20 cellular contexts compared by ENCODE assay signal in genomic region chr7:25215694-25216335, GRCh38. TPM values are rescaled to one million over a fixed set of nuclear protein-coding genes. Genes with fewer than 3 reads are reported as not detected.
A peak's percentile ranks its signal among the peaks of the same experiment; 100 is the strongest.
DNase-seq lines count a peak whose midpoint lies in the region; ATAC-seq, FAIRE-seq and TF ChIP-seq lines count a peak whose summit lies in the region.
"Had no signal": no experiment of that assay in that cellular context is flagged by ENCODE, and none has a peak within 500 bp of the region (broad histone marks: within the 10 kb centered on the region; RNA-seq: fewer than 3 reads in every experiment).

No MANE protein-coding gene starts in this region.

- H3K27me3 Mint-ChIP-seq in activated CD8-positive, alpha-beta T cell treated with anti-CD3 and anti-CD28 coated beads, Interleukin-2, amount 10 ng/mL, durations not matched to agents 7 days and 5 days (ENCODE audit: low read depth), result peaks cover 10% of the 10 kb centered on the region
- peaks cover 17% of the 10 kb centered on the region for H3K27me3 Mint-ChIP-seq in activated CD8-positive, alpha-beta T cell treated with anti-CD3 and anti-CD28 coated beads for 36 hours
- H3K27me3 Mint-ChIP-seq in progenitor cell of endocrine pancreas, result peaks cover 4% of the 10 kb centered on the region
- H3K27me3 Mint-ChIP-seq in glutamatergic neuron (ENCODE audit: unreplicated experiment), result no peaks in the 10 kb centered on the region

- H3K4me3 Mint-ChIP-seq in activated CD8-positive, alpha-beta T cell treated with anti-CD3 and anti-CD28 coated beads, Interleukin-2, amount 10 ng/mL, durations not matched to agents 7 days and 5 days, result no peak overlapping the region
- no peak overlapping the region for H3K4me3 Mint-ChIP-seq in activated CD8-positive, alpha-beta T cell treated with anti-CD3 and anti-CD28 coated beads for 36 hours
- no peak overlapping the region for H3K4me3 Mint-ChIP-seq in progenitor cell of endocrine pancreas (ENCODE audit: low read depth)
- H3K4me3 Mint-ChIP-seq in glutamatergic neuron (ENCODE audit: unreplicated experiment), result no peak overlapping the region
- H3K4me3 Mint-ChIP-seq: activated CD4-positive, alpha-beta T cell treated with anti-CD3 and anti-CD28 coated beads for 36 hours; nephron had no signal

- no peak overlapping the region for H3K27ac Mint-ChIP-seq in activated CD8-positive, alpha-beta T cell treated with anti-CD3 and anti-CD28 coated beads, Interleukin-2, amount 10 ng/mL, durations not matched to agents 7 days and 5 days
- H3K27ac Mint-ChIP-seq in activated CD8-positive, alpha-beta T cell treated with anti-CD3 and anti-CD28 coated beads for 36 hours, result no peak overlapping the region
- no peak overlapping the region for H3K27ac Mint-ChIP-seq in progenitor cell of endocrine pancreas
- H3K27ac Mint-ChIP-seq in glutamatergic neuron (ENCODE audit: unreplicated experiment), result no peak overlapping the region
- H3K27ac Mint-ChIP-seq: activated CD4-positive, alpha-beta T cell treated with anti-CD3 and anti-CD28 coated beads for 36 hours; nephron had no signal

- intact Hi-C loops in activated CD8-positive, alpha-beta T cell treated with anti-CD3 and anti-CD28 coated beads for 36 hours (cut with micrococcal nuclease), result no loop called here

- H4K20me1 ChIP-seq in OCI-LY3 (ENCODE audit: insufficient read depth, low read length), result no peaks in the 10 kb centered on the region

- no peak for TF ChIP-seq CTCF in activated CD8-positive, alpha-beta T cell treated with anti-CD3 and anti-CD28 coated beads for 36 hours (IDR thresholded peaks at IDR 0.05)
- TF ChIP-seq CTCF in OCI-LY3 (IDR thresholded peaks at IDR 0.05; ENCODE audit: low read depth, low read length) (peak; percentile 15), epithelial cell of proximal tubule (conservative IDR thresholded peaks at IDR 0.05; ENCODE audit: low read depth, low read length) (peak; percentile 10), progenitor cell of endocrine pancreas (IDR thresholded peaks at IDR 0.05; ENCODE audit: unreplicated experiment) (no peak), glutamatergic neuron (IDR thresholded peaks at IDR 0.05; ENCODE audit: partially characterized antibody, unreplicated experiment) (no peak)

- H3K36me3 Mint-ChIP-seq in activated CD8-positive, alpha-beta T cell treated with anti-CD3 and anti-CD28 coated beads, Interleukin-2, amount 10 ng/mL, durations not matched to agents 7 days and 5 days (ENCODE audit: low read depth), result no peaks in the 10 kb centered on the region
- H3K36me3 Mint-ChIP-seq in activated CD8-positive, alpha-beta T cell treated with anti-CD3 and anti-CD28 coated beads for 36 hours (ENCODE audit: low read depth), result no peaks in the 10 kb centered on the region
- H3K36me3 Mint-ChIP-seq in progenitor cell of endocrine pancreas (ENCODE audit: insufficient read depth) (no peaks in the 10 kb centered on the region), glutamatergic neuron (ENCODE audit: unreplicated experiment) (no peaks in the 10 kb centered on the region)

- peak; percentile 39 for ATAC-seq in activated CD8-positive, alpha-beta T cell treated with anti-CD3 and anti-CD28 coated beads, Interleukin-2, amount 10 ng/mL, durations not matched to agents 7 days and 5 days
- no peak for ATAC-seq in activated CD8-positive, alpha-beta T cell treated with anti-CD3 and anti-CD28 coated beads for 36 hours
- no peak for ATAC-seq in GM21423 (IDR thresholded peaks at IDR 0.05; ENCODE audit: unreplicated experiment)
- ATAC-seq: activated CD4-positive, alpha-beta T cell treated with anti-CD3 and anti-CD28 coated beads for 36 hours; right cardiac atrium had no signal

- H3K27me3 ChIP-seq in OCI-LY3 (ENCODE audit: low read depth, low read length), result peaks cover 5% of the 10 kb centered on the region; the same call in 1 of the 2 replicates
- H3K27me3 ChIP-seq: uterus had no signal

- no peaks in the 10 kb centered on the region for H3K4me1 Mint-ChIP-seq in activated CD8-positive, alpha-beta T cell treated with anti-CD3 and anti-CD28 coated beads, Interleukin-2, amount 10 ng/mL, durations not matched to agents 7 days and 5 days (ENCODE audit: low read depth)
- H3K4me1 Mint-ChIP-seq in activated CD8-positive, alpha-beta T cell treated with anti-CD3 and anti-CD28 coated beads for 36 hours (ENCODE audit: low read depth), result no peaks in the 10 kb centered on the region
- H3K4me1 Mint-ChIP-seq in progenitor cell of endocrine pancreas (ENCODE audit: low read depth) (no peaks in the 10 kb centered on the region), glutamatergic neuron (ENCODE audit: low read depth, unreplicated experiment) (no peaks in the 10 kb centered on the region)
- H3K4me1 Mint-ChIP-seq: nephron had no signal

- H3K4me2 ChIP-seq in OCI-LY3 (ENCODE audit: low read length), result peak overlapping the region; percentile 45

- no peak overlapping the region for H3K27ac ChIP-seq in OCI-LY3 (ENCODE audit: low read length)
- H3K27ac ChIP-seq: uterus had no signal

- H3K4me3 ChIP-seq in OCI-LY3 (ENCODE audit: low read length) (0 out of 2 replicates have a peak overlapping the region, but pooled peaks have one; percentile 35), epithelial cell of proximal tubule (ENCODE audit: low read depth, low read length) (no peak overlapping the region)
- H3K4me3 ChIP-seq: uterus had no signal

- no peak for TF ChIP-seq POLR2A in GM12892 (IDR thresholded peaks at IDR 0.05; ENCODE audit: low read depth, low read length)

- no peaks in the 10 kb centered on the region for H3K4me1 ChIP-seq in OCI-LY3 (ENCODE audit: low read length)
- H3K4me1 ChIP-seq: uterus had no signal

- POLR2A ChIA-PET in activated CD8-positive, alpha-beta T cell treated with anti-CD3 and anti-CD28 coated beads, Interleukin-2, amount 10 ng/mL, durations not matched to agents 7 days and 5 days (lab: Charles Lee), result interaction anchor here (0.6 kb wide), 1 partner anchor 62 kb away, joined by 3 read pairs; no protein-coding TSS in a partner anchor
- POLR2A ChIA-PET in activated CD8-positive, alpha-beta T cell treated with anti-CD3 and anti-CD28 coated beads for 36 hours (lab: Charles Lee), result no interaction called here

- H3K9me3 Mint-ChIP-seq in activated CD8-positive, alpha-beta T cell treated with anti-CD3 and anti-CD28 coated beads, Interleukin-2, amount 10 ng/mL, durations not matched to agents 7 days and 5 days (ENCODE audit: insufficient read depth), result no peaks in the 10 kb centered on the region
- H3K9me3 Mint-ChIP-seq in activated CD8-positive, alpha-beta T cell treated with anti-CD3 and anti-CD28 coated beads for 36 hours, result no peaks in the 10 kb centered on the region
- no peaks in the 10 kb centered on the region for H3K9me3 Mint-ChIP-seq in progenitor cell of endocrine pancreas (ENCODE audit: low read depth)
- H3K9me3 Mint-ChIP-seq in glutamatergic neuron (ENCODE audit: unreplicated experiment), result no peaks in the 10 kb centered on the region

- no peak for DNase-seq in activated CD8-positive, alpha-beta T cell treated with anti-CD3 and anti-CD28 coated beads, Interleukin-2, amount 10 ng/mL, durations not matched to agents 7 days and 5 days
- DNase-seq in activated CD8-positive, alpha-beta T cell treated with anti-CD3 and anti-CD28 coated beads for 36 hours, result no peak
- DNase-seq in epithelial cell of proximal tubule (ENCODE audit: low read depth) (no peak), progenitor cell of endocrine pancreas (ENCODE audit: low spot score, unreplicated experiment) (no peak), glutamatergic neuron (no peak), GM12892 (ENCODE audit: insufficient read length) (no peak)
- DNase-seq: activated CD4-positive, alpha-beta T cell treated with anti-CD3 and anti-CD28 coated beads for 36 hours; activated naive CD4-positive, alpha-beta T cell treated with anti-CD3 and anti-CD28 coated beads, Interleukin-2, amount 50 U/mL, for 16 hours; erythroblast; mesenchymal stem cell; NCI-H1048; NK-92 treated with Interleukin-12 subunit alpha and Interleukin-12 subunit beta, amount 100 ng/mL, for 24 hours; right cardiac atrium; SHP77 treated with DMSO at 0.1 percent for 48 hours; T1000; uterus had no signal

- no peaks in the 10 kb centered on the region for H3K36me3 ChIP-seq in OCI-LY3 (replicated peaks; ENCODE audit: low read depth, low read length)
- H3K36me3 ChIP-seq: uterus had no signal

- no peaks in the 10 kb centered on the region for H3K9me3 ChIP-seq in OCI-LY3 (ENCODE audit: insufficient read depth, low read length)
- H3K9me3 ChIP-seq: uterus had no signal

- FAIRE-seq in GM12892 (lab: Jason Lieb, UNC), result no peak

- H2AFZ ChIP-seq in OCI-LY3 (ENCODE audit: low read depth, low read length), result peak overlapping the region; percentile 55; the same call in 1 of the 2 replicates

- CTCF ChIA-PET in activated CD8-positive, alpha-beta T cell treated with anti-CD3 and anti-CD28 coated beads, Interleukin-2, amount 10 ng/mL, durations not matched to agents 7 days and 5 days (lab: Charles Lee), result interaction anchor here (1.3 kb wide), 1 partner anchor 34 kb away, joined by 3 read pairs; no protein-coding TSS in a partner anchor
- CTCF ChIA-PET in activated CD8-positive, alpha-beta T cell treated with anti-CD3 and anti-CD28 coated beads for 36 hours (lab: Charles Lee), result interaction anchor here (0.7 to 2.4 kb wide), 7 partner anchors 9 to 35 kb away, joined by 3 to 19 read pairs (median 3); partner anchors contain the start of gene NPVF

- no peak overlapping the region for H3K9ac ChIP-seq in OCI-LY3 (ENCODE audit: low read length)

- H3K79me2 ChIP-seq in OCI-LY3 (ENCODE audit: low read length), result no peaks in the 10 kb centered on the region

RNA-seq across cellular contexts. Expression of gene NPVF, which starts 12.5 kb away (rescaled TPM):
- not detected for total RNA-seq in activated CD8-positive, alpha-beta T cell treated with anti-CD3 and anti-CD28 coated beads, Interleukin-2, amount 10 ng/mL, durations not matched to agents 7 days and 5 days
- total RNA-seq in activated CD8-positive, alpha-beta T cell treated with anti-CD3 and anti-CD28 coated beads for 36 hours, result not detected
- total RNA-seq in epithelial cell of proximal tubule (not detected in 2 replicates), progenitor cell of endocrine pancreas (not detected in 2 replicates), glutamatergic neuron (ENCODE audit: unreplicated experiment) (not detected)
- polyA plus RNA-seq in GM12892 (2012; ENCODE audit: missing spikeins), result not detected
- total RNA-seq: activated CD4-positive, alpha-beta T cell treated with anti-CD3 and anti-CD28 coated beads for 36 hours; glomerular endothelial cell; right cardiac atrium; uterus had no signal
- polyA plus RNA-seq: right cardiac atrium had no signal

Comparison
In these comparisons a context has a peak if more than half of its experiments do, and no peak if none do; other contexts are left out.
1. CTCF ChIP-seq: peak in OCI-LY3 (single experiment) and epithelial cell of proximal tubule (single experiment); none in activated CD8-positive, alpha-beta T cell treated with anti-CD3 and anti-CD28 coated beads for 36 hours (single experiment), progenitor cell of endocrine pancreas (single experiment) and glutamatergic neuron (single experiment).